ENCODE assay signal across 1 cellular context in the genomic region with DNA sequence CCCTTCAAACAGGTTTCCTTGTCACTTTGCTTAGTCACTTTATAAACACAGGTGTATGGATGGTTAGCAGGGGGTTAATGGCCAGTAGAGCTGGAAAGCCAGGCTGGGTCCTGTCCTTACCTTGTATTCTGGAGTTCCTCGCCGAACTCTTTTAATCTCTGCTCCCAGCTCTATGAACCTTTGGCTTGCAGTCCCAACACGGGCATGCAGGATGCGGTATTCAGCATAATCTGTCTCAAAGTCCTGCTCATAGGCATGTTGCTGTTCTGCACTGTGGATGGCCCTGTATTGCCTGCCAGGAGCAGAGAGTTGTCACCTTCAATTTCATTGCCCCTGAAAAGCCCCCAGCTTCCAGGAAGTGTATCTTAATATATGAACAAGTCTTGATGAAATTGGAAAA.
TF ChIP-seq lines count a peak whose summit lies in the region.

No MANE protein-coding gene starts in this region.

TF ChIP-seq in GM12878, 131 proteins besides CTCF, POLR2A, EP300 and RAD21:
- TF ChIP-seq IKZF1 (conservative IDR thresholded peaks at IDR 0.05) (no peak), YBX1 (IDR thresholded peaks at IDR 0.05) (no peak), ZZZ3 (IDR thresholded peaks at IDR 0.05; ENCODE audit: control insufficient read depth, insufficient read length, low read depth) (no peak), SREBF1 (IDR thresholded peaks at IDR 0.05; ENCODE audit: low read length) (no peak), MYB (IDR thresholded peaks at IDR 0.05; ENCODE audit: borderline replicate concordance, low read depth, low read length) (no peak)
